In the genomic region with DNA sequence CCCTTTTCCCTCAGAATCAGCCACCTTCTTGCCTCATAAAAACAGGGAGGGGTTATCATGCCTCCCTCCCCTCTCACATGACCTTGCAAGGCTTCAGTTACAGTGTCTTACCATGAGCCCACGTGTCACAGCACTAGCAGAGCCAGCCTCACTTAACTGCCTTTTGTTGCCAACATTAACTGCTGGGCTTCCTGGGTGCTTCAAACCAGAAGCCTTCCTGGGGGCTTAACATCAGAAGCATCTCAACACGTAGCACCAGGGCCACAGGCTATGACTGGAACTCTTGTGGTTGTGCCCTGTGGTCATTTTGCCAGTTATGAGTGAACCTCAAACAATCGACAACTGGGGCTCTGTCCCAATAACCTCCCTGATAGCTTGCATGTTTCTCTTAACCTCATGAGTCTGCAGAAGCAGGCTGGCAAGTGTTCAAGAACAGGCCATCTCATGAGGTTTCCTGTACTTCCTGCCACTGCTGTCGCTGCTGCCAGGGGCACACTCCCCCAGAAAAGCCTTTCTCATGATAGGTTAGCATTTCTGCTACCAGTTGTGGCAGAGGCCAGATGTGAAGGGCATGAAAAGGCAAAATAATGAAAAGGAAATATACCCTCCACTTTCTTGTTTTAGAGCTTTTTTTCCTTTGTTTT, we compare ENCODE assay signal across 8 cellular contexts.
DNase-seq lines count a peak whose midpoint lies in the region; ATAC-seq, FAIRE-seq and TF ChIP-seq lines count a peak whose summit lies in the region.

No MANE protein-coding gene starts in this region.

- no peak for TF ChIP-seq CTCF in fibroblast of pulmonary artery (IDR thresholded peaks at IDR 0.05; ENCODE audit: low read length, missing control alignments)

- DNase-seq in CD1c-positive myeloid dendritic cell (ENCODE audit: extremely low spot score), result peak; percentile 54
- peak; percentile 22 for DNase-seq in NCI-H1694 treated with DMSO at 0.1 percent for 48 hours (lab: John Stamatoyannopoulos, UW)
- DNase-seq in activated CD8-positive, alpha-beta memory T cell treated with anti-CD3 and anti-CD28 coated beads, Interleukin-2, amount 50 U/mL, for 1 hour (ENCODE audit: extremely low read depth), result peak; percentile 25
- peak; percentile 13 for DNase-seq in fibroblast of pulmonary artery (ENCODE audit: low read depth)
- DNase-seq in stimulated activated CD4-positive, alpha-beta T cell treated with anti-CD3 and anti-CD28 coated beads, Interleukin-1b, Interleukin-23, amount 100 ng/mL, for 48 hours, result peak; percentile 68
- no peak for DNase-seq in frontal cortex (ENCODE audit: low spot score in 2 of 2)

- ATAC-seq in GM21786 (IDR thresholded peaks at IDR 0.05; ENCODE audit: unreplicated experiment) (peak; percentile 79), HG02970 (IDR thresholded peaks at IDR 0.05; ENCODE audit: low FRiP score, unreplicated experiment) (no peak)

- no peak overlapping the region for H3K4me3 ChIP-seq in fibroblast of pulmonary artery (replicated peaks; ENCODE audit: low read depth, low read length)

- FAIRE-seq in frontal cortex (lab: Jason Lieb, UNC), result no peak

Comparison
In these comparisons a context has a peak if more than half of its experiments do, and no peak if none do; other contexts are left out.
1. DNase-seq: peak in CD1c-positive myeloid dendritic cell (single experiment), NCI-H1694 treated with DMSO at 0.1 percent for 48 hours (single experiment), activated CD8-positive, alpha-beta memory T cell treated with anti-CD3 and anti-CD28 coated beads, Interleukin-2, amount 50 U/mL, for 1 hour (single experiment), fibroblast of pulmonary artery (single experiment) and stimulated activated CD4-positive, alpha-beta T cell treated with anti-CD3 and anti-CD28 coated beads, Interleukin-1b, Interleukin-23, amount 100 ng/mL, for 48 hours (single experiment); none in frontal cortex (0 of 2).